In genomic region chr11:28448186-28448585, GRCh38 we compare ENCODE assay signal across 2 cellular contexts.
TF ChIP-seq lines count a peak whose summit lies in the region.

No MANE protein-coding gene starts in this region.

TF ChIP-seq in IMR-90, 13 proteins besides CTCF, POLR2A, EP300 and RAD21 (continued from another document):
- no peak for TF ChIP-seq MAFK (IDR thresholded peaks at IDR 0.05; ENCODE audit: low read depth, low read length)
- no peak for TF ChIP-seq NFE2L2 (IDR thresholded peaks at IDR 0.05; ENCODE audit: low read depth, low read length)
- TF ChIP-seq MXI1 (IDR thresholded peaks at IDR 0.05; ENCODE audit: borderline replicate concordance, low read depth, low read length): no peak

TF ChIP-seq in SK-N-SH, 30 proteins besides CTCF, POLR2A, EP300 and RAD21 (continued from another document):
- TF ChIP-seq NFIC (IDR thresholded peaks at IDR 0.05; ENCODE audit: borderline replicate concordance) (no peak), IRF3 (IDR thresholded peaks at IDR 0.05; ENCODE audit: low read depth, low read length) (no peak), RXRA (IDR thresholded peaks at IDR 0.05; ENCODE audit: borderline replicate concordance, low read depth) (no peak), RCOR1 (IDR thresholded peaks at IDR 0.05; ENCODE audit: low read length) (no peak), ZBTB33 (IDR thresholded peaks at IDR 0.05; ENCODE audit: borderline replicate concordance, low read depth) (no peak), YY1 (IDR thresholded peaks at IDR 0.05; ENCODE audit: low read depth) (no peak), TAF1 (IDR thresholded peaks at IDR 0.05; ENCODE audit: borderline replicate concordance, low read depth, low read length) (no peak), MAX (IDR thresholded peaks at IDR 0.05; ENCODE audit: low read depth) (no peak), GABPA (IDR thresholded peaks at IDR 0.05; ENCODE audit: low read depth) (no peak), SMC3 (IDR thresholded peaks at IDR 0.05; ENCODE audit: low read depth, low read length) (no peak), POLR2AphosphoS5 (IDR thresholded peaks at IDR 0.05; ENCODE audit: low read depth, low read length) (no peak), FOSL2 (IDR thresholded peaks at IDR 0.05; ENCODE audit: borderline replicate concordance, low read depth) (no peak), REST (IDR thresholded peaks at IDR 0.05; ENCODE audit: low read depth, low read length) (no peak), GATA2 (CRISPR knock-in tag; IDR thresholded peaks at IDR 0.05) (no peak)
TF ChIP-seq in SK-N-SH: peak in this region for 0.
